In the genomic region with DNA sequence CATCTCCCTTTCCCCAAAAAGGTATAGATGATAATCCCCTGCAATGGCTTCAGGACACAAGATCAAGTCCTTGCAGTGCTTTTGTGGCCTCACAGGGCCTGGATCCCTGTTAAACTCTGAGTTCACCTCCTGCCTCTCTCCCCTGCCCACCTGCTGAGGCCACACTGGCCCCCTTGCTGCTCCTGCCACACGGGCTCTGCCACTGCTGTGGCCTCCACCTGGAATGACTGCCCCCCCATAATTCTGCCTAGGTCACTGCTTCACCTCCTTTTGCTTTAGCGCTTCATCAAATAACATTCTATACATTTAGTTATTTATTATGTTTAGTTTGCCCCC, we compare ENCODE assay signal across 18 cellular contexts. TPM values are rescaled to one million over a fixed set of nuclear protein-coding genes. Genes with fewer than 3 reads are reported as not detected.
DNase-seq lines count a peak whose midpoint lies in the region; ATAC-seq, FAIRE-seq and TF ChIP-seq lines count a peak whose summit lies in the region.
"Had no signal": no experiment of that assay in that cellular context is flagged by ENCODE, and none has a peak within 500 bp of the region (broad histone marks: within the 10 kb centered on the region; RNA-seq: fewer than 3 reads in every experiment).

No MANE protein-coding gene starts in this region.

- no peak overlapping the region for H3K4me3 ChIP-seq in breast epithelium
- H3K4me3 ChIP-seq in esophagus squamous epithelium, result no peak overlapping the region
- no peak overlapping the region for H3K4me3 ChIP-seq in parathyroid adenoma (ENCODE audit: low read depth, low read length)
- H3K4me3 ChIP-seq in upper lobe of right lung, result no peak overlapping the region
- H3K4me3 ChIP-seq: hepatocyte, thoracic aorta had no signal

- H3K9me3 ChIP-seq in breast epithelium, result no peaks in the 10 kb centered on the region
- no peaks in the 10 kb centered on the region for H3K9me3 ChIP-seq in esophagus squamous epithelium
- no peaks in the 10 kb centered on the region for H3K9me3 ChIP-seq in parathyroid adenoma (ENCODE audit: control insufficient read depth, low read length)
- no peaks in the 10 kb centered on the region for H3K9me3 ChIP-seq in upper lobe of right lung
- H3K9me3 ChIP-seq: thoracic aorta had no signal

- H3K4me1 ChIP-seq in breast epithelium, result no peaks in the 10 kb centered on the region
- peaks cover 8 to 57% (median 28%) of the 10 kb centered on the region in 3 donors for H3K4me1 ChIP-seq in esophagus squamous epithelium
- no peaks in the 10 kb centered on the region for H3K4me1 ChIP-seq in parathyroid adenoma
- peaks cover 1% of the 10 kb centered on the region for H3K4me1 ChIP-seq in upper lobe of right lung

- H3K9ac ChIP-seq in parathyroid adenoma, result no peak overlapping the region

- 78 to 95% methylated on average over 2 of the region's 2 CpGs for WGBS in esophagus squamous epithelium, 2 donors

- TF ChIP-seq CTCF in breast epithelium (IDR thresholded peaks at IDR 0.05), result no peak
- no peak for TF ChIP-seq CTCF in MCF 10A (IDR thresholded peaks at IDR 0.05; ENCODE audit: unreplicated experiment)
- no peak for TF ChIP-seq CTCF in esophagus squamous epithelium (IDR thresholded peaks at IDR 0.05)
- no peak for TF ChIP-seq CTCF in parathyroid adenoma (IDR thresholded peaks at IDR 0.05)
- TF ChIP-seq CTCF in upper lobe of right lung (IDR thresholded peaks at IDR 0.05), result no peak
- no peak for TF ChIP-seq CTCF in endothelial cell (IDR thresholded peaks at IDR 0.05; ENCODE audit: unreplicated experiment)

- H3K36me3 ChIP-seq in breast epithelium, result no peaks in the 10 kb centered on the region
- H3K36me3 ChIP-seq in esophagus squamous epithelium, result no peaks in the 10 kb centered on the region
- no peaks in the 10 kb centered on the region for H3K36me3 ChIP-seq in parathyroid adenoma (ENCODE audit: control insufficient read depth, insufficient read depth, low read length)
- H3K36me3 ChIP-seq in upper lobe of right lung, result no peaks in the 10 kb centered on the region
- H3K36me3 ChIP-seq: thoracic aorta had no signal

- intact Hi-C loops in breast epithelium (cut with DNase I; ENCODE audit: low total_unique reads) (no loop called here), MCF 10A (cut with micrococcal nuclease) (no loop called here), esophagus squamous epithelium (cut with DNase I) (no loop called here), upper lobe of right lung (cut with DNase I) (no loop called here)

- no peak overlapping the region for H2AFZ ChIP-seq in parathyroid adenoma
- H2AFZ ChIP-seq: hepatocyte had no signal

- H3K4me2 ChIP-seq in parathyroid adenoma (ENCODE audit: low read length), result no peak overlapping the region
- H3K4me2 ChIP-seq: hepatocyte had no signal

- H3K27me3 Mint-ChIP-seq in MCF 10A (ENCODE audit: insufficient read depth, unreplicated experiment) (no peaks in the 10 kb centered on the region), endothelial cell (ENCODE audit: unreplicated experiment) (peaks cover 1% of the 10 kb centered on the region)

- BruUV-seq in MCF 10A (replicated peaks; lab: Mats Ljungman, UMichigan), result no TSS peak

- POLR2A ChIA-PET in MCF 10A (lab: Yijun Ruan, JAX), result interaction anchor here (0.6 kb wide), 1 partner anchor 77 kb away, joined by 3 read pairs; no protein-coding TSS in a partner anchor

- H3K4me1 Mint-ChIP-seq in MCF 10A (ENCODE audit: insufficient read depth, unreplicated experiment), result peaks cover 29% of the 10 kb centered on the region
- no peaks in the 10 kb centered on the region for H3K4me1 Mint-ChIP-seq in endothelial cell (ENCODE audit: unreplicated experiment)
- H3K4me1 Mint-ChIP-seq: CD8-positive, alpha-beta memory T cell had no signal

- peak overlapping the region; percentile 80 to 95 for H3K27ac ChIP-seq in breast epithelium
- peak overlapping the region; percentile 71 to 91 (median 86) for H3K27ac ChIP-seq in esophagus squamous epithelium
- H3K27ac ChIP-seq in parathyroid adenoma, result peak overlapping the region; percentile 77
- peak overlapping the region; percentile 80 for H3K27ac ChIP-seq in upper lobe of right lung
- H3K27ac ChIP-seq: hepatocyte, thoracic aorta had no signal

- ATAC-seq in upper lobe of right lung, result no peak
- ATAC-seq in SK-N-SH treated with all-trans-retinoic acid at 6 μM for 48 hours, result no peak

- no peaks in the 10 kb centered on the region for H3K36me3 Mint-ChIP-seq in MCF 10A (ENCODE audit: insufficient read depth, unreplicated experiment)
- no peaks in the 10 kb centered on the region for H3K36me3 Mint-ChIP-seq in endothelial cell (ENCODE audit: low read depth, unreplicated experiment)
- H3K36me3 Mint-ChIP-seq: CD8-positive, alpha-beta memory T cell had no signal

- H3K27me3 ChIP-seq in breast epithelium (no peaks in the 10 kb centered on the region), esophagus squamous epithelium (no peaks in the 10 kb centered on the region), parathyroid adenoma (ENCODE audit: control insufficient read depth, insufficient read depth, low read length) (no peaks in the 10 kb centered on the region), upper lobe of right lung (no peaks in the 10 kb centered on the region)
- H3K27me3 ChIP-seq: hepatocyte had no signal

- no peak overlapping the region for H3K4me3 Mint-ChIP-seq in MCF 10A (ENCODE audit: unreplicated experiment)
- H3K4me3 Mint-ChIP-seq in endothelial cell (ENCODE audit: unreplicated experiment), result no peak overlapping the region
- H3K4me3 Mint-ChIP-seq: CD8-positive, alpha-beta memory T cell; dendritic cell treated with granulocyte-macrophage colony-stimulating factor and Interleukin-4, amounts not matched to agents 40 ng/mL and 50 ng/mL, for 4 days had no signal

- FAIRE-seq in GM19239 (lab: Jason Lieb, UNC), result no peak
- FAIRE-seq: TTC549 had no signal

- H3K27ac Mint-ChIP-seq in MCF 10A (ENCODE audit: low read depth, unreplicated experiment) (no peak overlapping the region), endothelial cell (ENCODE audit: unreplicated experiment) (no peak overlapping the region)
- H3K27ac Mint-ChIP-seq: CD8-positive, alpha-beta memory T cell; dendritic cell treated with granulocyte-macrophage colony-stimulating factor and Interleukin-4, amounts not matched to agents 40 ng/mL and 50 ng/mL, for 4 days had no signal

- H3K9me3 Mint-ChIP-seq in MCF 10A (ENCODE audit: unreplicated experiment), result no peaks in the 10 kb centered on the region
- no peaks in the 10 kb centered on the region for H3K9me3 Mint-ChIP-seq in endothelial cell (ENCODE audit: unreplicated experiment)
- H3K9me3 Mint-ChIP-seq: CD8-positive, alpha-beta memory T cell; dendritic cell treated with granulocyte-macrophage colony-stimulating factor and Interleukin-4, amounts not matched to agents 40 ng/mL and 50 ng/mL, for 4 days had no signal

- DNase-seq in breast epithelium (ENCODE audit: low spot score in 2 of 2) (no peak), MCF 10A (ENCODE audit: unreplicated experiment) (no peak), esophagus squamous epithelium (lab: John Stamatoyannopoulos, UW) (no peak), upper lobe of right lung (no peak), endothelial cell (ENCODE audit: low spot score) (no peak), GM19239 (ENCODE audit: insufficient read length, low spot score) (no peak)
- DNase-seq: activated effector memory CD4-positive, alpha-beta T cell treated with Interleukin-2 at 50 U/mL for 16 hours; CD8-positive, alpha-beta memory T cell; H7; NCI-H187; NCI-H510A; stimulated activated CD4-positive, alpha-beta T cell treated with anti-CD3 and anti-CD28 coated beads, Interleukin-2, amount 100 ng/mL, for 24 hours had no signal

- TF ChIP-seq POLR2A in breast epithelium (IDR thresholded peaks at IDR 0.05) (no peak), esophagus squamous epithelium (IDR thresholded peaks at IDR 0.05) (no peak)

- CTCF ChIA-PET in MCF 10A (lab: Yijun Ruan, JAX), result interaction anchor here (0.6 kb wide), 1 partner anchor 73 kb away, joined by 3 read pairs; no protein-coding TSS in a partner anchor

- H3K79me2 ChIP-seq in parathyroid adenoma, result no peaks in the 10 kb centered on the region
- H3K79me2 ChIP-seq: hepatocyte had no signal

TF ChIP-seq in SK-N-SH treated with all-trans-retinoic acid at 6 μM for 48 hours, 23 proteins besides CTCF, POLR2A, EP300 and RAD21 (continues in another document):
- TF ChIP-seq, protein P1, sequence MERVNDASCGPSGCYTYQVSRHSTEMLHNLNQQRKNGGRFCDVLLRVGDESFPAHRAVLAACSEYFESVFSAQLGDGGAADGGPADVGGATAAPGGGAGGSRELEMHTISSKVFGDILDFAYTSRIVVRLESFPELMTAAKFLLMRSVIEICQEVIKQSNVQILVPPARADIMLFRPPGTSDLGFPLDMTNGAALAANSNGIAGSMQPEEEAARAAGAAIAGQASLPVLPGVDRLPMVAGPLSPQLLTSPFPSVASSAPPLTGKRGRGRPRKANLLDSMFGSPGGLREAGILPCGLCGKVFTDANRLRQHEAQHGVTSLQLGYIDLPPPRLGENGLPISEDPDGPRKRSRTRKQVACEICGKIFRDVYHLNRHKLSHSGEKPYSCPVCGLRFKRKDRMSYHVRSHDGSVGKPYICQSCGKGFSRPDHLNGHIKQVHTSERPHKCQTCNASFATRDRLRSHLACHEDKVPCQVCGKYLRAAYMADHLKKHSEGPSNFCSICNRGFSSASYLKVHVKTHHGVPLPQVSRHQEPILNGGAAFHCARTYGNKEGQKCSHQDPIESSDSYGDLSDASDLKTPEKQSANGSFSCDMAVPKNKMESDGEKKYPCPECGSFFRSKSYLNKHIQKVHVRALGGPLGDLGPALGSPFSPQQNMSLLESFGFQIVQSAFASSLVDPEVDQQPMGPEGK (CRISPR knock-in tag; IDR thresholded peaks at IDR 0.05; ENCODE audit: borderline replicate concordance), result no peak
- no peak for TF ChIP-seq TCF4 (CRISPR knock-in tag; IDR thresholded peaks at IDR 0.05; ENCODE audit: borderline replicate concordance)
- TF ChIP-seq SNAI2 (CRISPR knock-in tag; IDR thresholded peaks at IDR 0.05), result no peak
- TF ChIP-seq CSDC2 (CRISPR knock-in tag; IDR thresholded peaks at IDR 0.05), result no peak
- TF ChIP-seq ISL1 (CRISPR knock-in tag; IDR thresholded peaks at IDR 0.05), result no peak

RNA-seq across cellular contexts. Expression of a gene that starts 0.7 kb away (rescaled TPM):
- 100 to 1,000 TPM; 101 to 196 (median 160) TPM for total RNA-seq in breast epithelium
- total RNA-seq in MCF 10A (2022), result 0.63 and 2.0 TPM in 2 replicates
- total RNA-seq in esophagus squamous epithelium, result 100 to 1,000 TPM in 3 of 4 donors, 10 to 100 TPM in 1; 39.5 to 958 (median 291) TPM
- 312 TPM for total RNA-seq in upper lobe of right lung
- total RNA-seq in endothelial cell (ENCODE audit: unreplicated experiment), result 3.8 TPM

RNA-seq across cellular contexts. Expression of a gene that starts 19.5 kb away (rescaled TPM):
- total RNA-seq in breast epithelium (10 to 100 TPM; 74.2 to 98.8 (median 92.1) TPM), MCF 10A (2022) (44.3 and 59.3 TPM in 2 replicates), esophagus squamous epithelium (10 to 100 TPM; 50.6 to 97.1 (median 66.0) TPM), upper lobe of right lung (32.4 TPM), endothelial cell (ENCODE audit: unreplicated experiment) (23.7 TPM)

RNA-seq across cellular contexts. Expression of a gene that starts 28.8 kb away (rescaled TPM):
- total RNA-seq in breast epithelium (10 to 100 TPM in 2 of 3 donors, 1 to 10 TPM in 1; 6.6 to 14.5 (median 10.6) TPM), MCF 10A (2022) (18.4 and 20.2 TPM in 2 replicates), esophagus squamous epithelium (10 to 100 TPM in 1 of 4 donors, 1 to 10 TPM in 3; 1.9 to 12.5 (median 8.6) TPM), upper lobe of right lung (15.2 TPM), endothelial cell (ENCODE audit: unreplicated experiment) (33.5 TPM)

RNA-seq across cellular contexts. Expression of a gene that starts 28.9 kb away (rescaled TPM):
- total RNA-seq in breast epithelium (100 to 1,000 TPM; 156 to 201 (median 172) TPM), MCF 10A (2022) (126 and 135 TPM in 2 replicates), esophagus squamous epithelium (100 to 1,000 TPM in 1 of 4 donors, 10 to 100 TPM in 3; 63.9 to 114 (median 71.9) TPM), upper lobe of right lung (191 TPM), endothelial cell (ENCODE audit: unreplicated experiment) (89.6 TPM)
